In the genomic region with DNA sequence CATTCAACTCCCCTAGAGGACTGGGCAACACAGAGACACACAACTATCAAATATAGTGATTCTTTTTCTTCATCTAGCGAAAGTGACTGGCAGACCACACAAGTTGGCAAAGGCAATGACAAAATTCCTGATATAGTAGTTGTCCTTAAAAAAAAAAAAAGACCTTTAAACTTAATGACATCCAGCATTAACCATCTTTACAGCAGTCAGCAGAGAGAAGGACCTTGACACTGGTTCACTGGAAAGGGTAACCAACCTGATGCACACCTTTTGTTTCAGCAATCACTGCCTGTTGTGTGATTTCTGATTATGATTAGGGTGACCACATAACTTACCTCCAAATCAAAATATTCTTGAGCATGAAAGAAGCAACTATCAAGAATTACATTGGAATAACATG, we compare ENCODE assay signal across 16 cellular contexts. TPM values are rescaled to one million over a fixed set of nuclear protein-coding genes. Genes with fewer than 3 reads are reported as not detected.
DNase-seq lines count a peak whose midpoint lies in the region; ATAC-seq and TF ChIP-seq lines count a peak whose summit lies in the region.
"Had no signal": no experiment of that assay in that cellular context is flagged by ENCODE, and none has a peak within 500 bp of the region (broad histone marks: within the 10 kb centered on the region; RNA-seq: fewer than 3 reads in every experiment).

No MANE protein-coding gene starts in this region.

- H3K4me2 ChIP-seq in IMR-90 (ENCODE audit: low read depth, low read length): no peak overlapping the region

- no peak overlapping the region for H3K27ac ChIP-seq in IMR-90 (ENCODE audit: insufficient read depth, low read length)
- H3K27ac ChIP-seq in transverse colon: peak overlapping the region; percentile 91 to 98 (median 96)
- H3K27ac ChIP-seq: lower lobe of right lung, WERI-Rb-1 had no signal

- peak overlapping the region; percentile 19; the same call in 1 of the 2 replicates for H2BK120ac ChIP-seq in IMR-90 (ENCODE audit: low read depth, low read length)

- H3K9me1 ChIP-seq in IMR-90 (ENCODE audit: insufficient read depth, low read length): peaks cover 12% of the 10 kb centered on the region

- intact Hi-C loops in IMR-90 (cut with micrococcal nuclease): no loop called here
- intact Hi-C loops in transverse colon (cut with DNase I; ENCODE audit: low total_unique reads): loop anchor here (5.0 kb wide), 1 partner anchor 65 kb away; no protein-coding TSS in a partner anchor

- peaks cover 2% of the 10 kb centered on the region for H3K36me3 Mint-ChIP-seq in neural crest cell (ENCODE audit: low read depth)
- H3K36me3 Mint-ChIP-seq in natural killer cell treated with Interleukin-12 subunit alpha and Interleukin-12 subunit beta and Interleukin-15 and Interleukin-18, amount 100 ng/mL, for 72 hours: no peaks in the 10 kb centered on the region
- no peaks in the 10 kb centered on the region for H3K36me3 Mint-ChIP-seq in activated T-helper 17 cell treated with anti-CD3 and anti-CD28 coated beads, Interleukin-2, amount 50 U/mL, for 72 hours (ENCODE audit: low read depth)
- H3K36me3 Mint-ChIP-seq: CD14-positive monocyte had no signal

- peaks cover 14% of the 10 kb centered on the region; the same call in 1 of the 2 replicates for H4K20me1 ChIP-seq in IMR-90 (ENCODE audit: insufficient read depth, low read length)

- no peak overlapping the region for H3K18ac ChIP-seq in IMR-90 (ENCODE audit: low read depth, low read length)

- H2AK9ac ChIP-seq in IMR-90 (replicated peaks; ENCODE audit: low read depth, low read length, poor library complexity): no peak overlapping the region

- no peak for TF ChIP-seq POLR2A in IMR-90 (IDR thresholded peaks at IDR 0.05; ENCODE audit: low read depth, low read length)
- no peak for TF ChIP-seq POLR2A in transverse colon (IDR thresholded peaks at IDR 0.05)

- no peak overlapping the region for H4K91ac ChIP-seq in IMR-90 (ENCODE audit: insufficient read depth, low read depth, low read length)

- no peak for ATAC-seq in IMR-90 (ENCODE audit: low read depth)
- ATAC-seq in natural killer cell treated with Interleukin-12 subunit alpha and Interleukin-12 subunit beta and Interleukin-15 and Interleukin-18, amount 100 ng/mL, for 72 hours: no peak
- no peak for ATAC-seq in activated T-helper 17 cell treated with anti-CD3 and anti-CD28 coated beads, Interleukin-2, amount 50 U/mL, for 72 hours (replicated peaks)
- ATAC-seq: activated CD8-positive, alpha-beta T cell treated with anti-CD3 and anti-CD28 coated beads for 36 hours; activated T-cell treated with anti-CD3 and anti-CD28 coated beads, Interleukin-2, amount 50 U/mL, for 72 hours had no signal

- CTCF ChIA-PET in IMR-90 (lab: Yijun Ruan, JAX): no interaction called here

- H3K14ac ChIP-seq in IMR-90 (replicated peaks; ENCODE audit: low read depth, low read length): no peak overlapping the region

- H3K4me3 ChIP-seq in IMR-90 (ENCODE audit: insufficient read depth, low read depth, low read length) (no peak overlapping the region), endocrine pancreas (ENCODE audit: control insufficient read depth, insufficient read depth, low read length) (peak overlapping the region; percentile 65), transverse colon (peak overlapping the region in 1 of 4 donors; percentile 73)
- H3K4me3 ChIP-seq: lower lobe of right lung had no signal

- H3K79me1 ChIP-seq in IMR-90 (ENCODE audit: low read depth in 1 of 2, low read length in 2 of 2): peaks cover 17 to 26% of the 10 kb centered on the region in 2 experiments

- peaks cover 30% of the 10 kb centered on the region for H3K4me1 Mint-ChIP-seq in neural crest cell
- H3K4me1 Mint-ChIP-seq in natural killer cell treated with Interleukin-12 subunit alpha and Interleukin-12 subunit beta and Interleukin-15 and Interleukin-18, amount 100 ng/mL, for 72 hours (ENCODE audit: low read depth in 2 of 2): peaks cover 10% of the 10 kb centered on the region in 2 donors
- H3K4me1 Mint-ChIP-seq in activated T-helper 17 cell treated with anti-CD3 and anti-CD28 coated beads, Interleukin-2, amount 50 U/mL, for 72 hours: peaks cover 4% of the 10 kb centered on the region

- POLR2A ChIA-PET in IMR-90 (lab: Charles Lee; ENCODE audit: unreplicated experiment): no interaction called here

- TF ChIP-seq EP300 in transverse colon (IDR thresholded peaks at IDR 0.05; ENCODE audit: low read depth): no peak

- 0 out of 2 replicates have a peak overlapping the region, but pooled peaks have one; percentile 4 for H3K56ac ChIP-seq in IMR-90 (ENCODE audit: extremely low read depth, insufficient read depth, low read length)

- no peak overlapping the region for H3K4ac ChIP-seq in IMR-90 (ENCODE audit: low read depth, low read length)

- H3K27me3 ChIP-seq in IMR-90 (ENCODE audit: control insufficient read depth, insufficient read depth, low read length) (no peaks in the 10 kb centered on the region), endocrine pancreas (ENCODE audit: control insufficient read depth, insufficient read depth, low read length) (no peaks in the 10 kb centered on the region), transverse colon (no peaks in the 10 kb centered on the region)

- no peak overlapping the region for H2BK5ac ChIP-seq in IMR-90 (ENCODE audit: low read depth, low read length, poor library complexity, severe bottlenecking)

- H3K9me3 Mint-ChIP-seq in neural crest cell: no peaks in the 10 kb centered on the region
- H3K9me3 Mint-ChIP-seq in natural killer cell treated with Interleukin-12 subunit alpha and Interleukin-12 subunit beta and Interleukin-15 and Interleukin-18, amount 100 ng/mL, for 72 hours: no peaks in the 10 kb centered on the region
- H3K9me3 Mint-ChIP-seq in activated T-helper 17 cell treated with anti-CD3 and anti-CD28 coated beads, Interleukin-2, amount 50 U/mL, for 72 hours: no peaks in the 10 kb centered on the region
- H3K9me3 Mint-ChIP-seq: activated CD8-positive, alpha-beta T cell treated with anti-CD3 and anti-CD28 coated beads for 36 hours; activated T-cell treated with anti-CD3 and anti-CD28 coated beads, Interleukin-2, amount 50 U/mL, for 72 hours; nephron progenitor cell had no signal

- peak overlapping the region; percentile 47; the same call in 1 of the 2 replicates for H3K23ac ChIP-seq in IMR-90 (ENCODE audit: low read depth, low read length)

- peak overlapping the region; percentile 52 for H2AFZ ChIP-seq in IMR-90 (replicated peaks; ENCODE audit: low read length, poor library complexity)

- no peak overlapping the region for H3K9ac ChIP-seq in IMR-90 (ENCODE audit: low read depth, low read length)
- H3K9ac ChIP-seq in endocrine pancreas (ENCODE audit: control insufficient read depth, insufficient read depth, low read length): peak overlapping the region; percentile 24

- H2AK5ac ChIP-seq in IMR-90 (ENCODE audit: low read depth, low read length): no peak overlapping the region

- peaks cover 5% of the 10 kb centered on the region for H3K27me3 Mint-ChIP-seq in neural crest cell (ENCODE audit: low read depth)
- H3K27me3 Mint-ChIP-seq in natural killer cell treated with Interleukin-12 subunit alpha and Interleukin-12 subunit beta and Interleukin-15 and Interleukin-18, amount 100 ng/mL, for 72 hours: peaks cover 29 to 40% of the 10 kb centered on the region in 2 donors
- H3K27me3 Mint-ChIP-seq in activated T-helper 17 cell treated with anti-CD3 and anti-CD28 coated beads, Interleukin-2, amount 50 U/mL, for 72 hours: peaks cover 45% of the 10 kb centered on the region

- 0 out of 3 replicates have a peak overlapping the region, but pooled peaks have one; percentile 62 for H2BK15ac ChIP-seq in IMR-90 (ENCODE audit: low read depth, low read length)

- in situ Hi-C loops in IMR-90 (cut with MboI; ENCODE audit: low sequenced_read_pairs) (no loop called here), transverse colon (cut with MboI; ENCODE audit: low pct_ligation_motif_present in 1 of 4, low pct_unique_long_range_greater_than_20kb in 1 of 4, low sequenced_read_pairs in 3 of 4) (no loop called here)

- H3K4me1 ChIP-seq in IMR-90 (ENCODE audit: control insufficient read depth, insufficient read depth, low read length) (peaks cover 5% of the 10 kb centered on the region), endocrine pancreas (ENCODE audit: control insufficient read depth, insufficient read depth, low read length) (peaks cover 13% of the 10 kb centered on the region), transverse colon (peaks cover 5 to 57% (median 29%) of the 10 kb centered on the region in 4 donors)

- no peak overlapping the region for H4K5ac ChIP-seq in IMR-90 (ENCODE audit: low read depth, low read length)

- DNase-seq in IMR-90 (no peak), neural crest cell (ENCODE audit: low read depth, low spot score) (no peak), transverse colon (no peak), NCI-H524 treated with DMSO at 0.1 percent for 48 hours (lab: John Stamatoyannopoulos, UW) (no peak), NCI-H510A (lab: John Stamatoyannopoulos, UW) (no peak)
- DNase-seq in natural killer cell treated with Interleukin-12 subunit alpha and Interleukin-12 subunit beta and Interleukin-15 and Interleukin-18, amount 100 ng/mL, for 72 hours (ENCODE audit: low spot score): no peak
- DNase-seq: activated CD8-positive, alpha-beta T cell treated with anti-CD3 and anti-CD28 coated beads for 36 hours; activated T-cell treated with anti-CD3 and anti-CD28 coated beads, Interleukin-2, amount 50 U/mL, for 72 hours; lower lobe of right lung; NCI-H187 treated with DMSO at 0.1 percent for 48 hours; stimulated activated CD4-positive, alpha-beta T cell treated with anti-CD3 and anti-CD28 coated beads, Interleukin-4, amount 100 ng/mL, for 1 hour; WERI-Rb-1 had no signal

- no peak overlapping the region for H2BK20ac ChIP-seq in IMR-90 (ENCODE audit: low read depth, low read length)

- 0 out of 4 replicates have a peak overlapping the region, but pooled peaks of 1 of the 2 experiments have one; percentile 31 for H4K8ac ChIP-seq in IMR-90 (ENCODE audit: low read depth in 2 of 2, low read length in 2 of 2)

- TF ChIP-seq RAD21 in IMR-90 (IDR thresholded peaks at IDR 0.05; ENCODE audit: low read length): no peak

- H3K27ac Mint-ChIP-seq in neural crest cell (ENCODE audit: unreplicated experiment): no peak overlapping the region
- H3K27ac Mint-ChIP-seq in natural killer cell treated with Interleukin-12 subunit alpha and Interleukin-12 subunit beta and Interleukin-15 and Interleukin-18, amount 100 ng/mL, for 72 hours: no peak overlapping the region
- H3K27ac Mint-ChIP-seq in activated T-helper 17 cell treated with anti-CD3 and anti-CD28 coated beads, Interleukin-2, amount 50 U/mL, for 72 hours: no peak overlapping the region
- H3K27ac Mint-ChIP-seq: activated CD8-positive, alpha-beta T cell treated with anti-CD3 and anti-CD28 coated beads for 36 hours had no signal

- no peaks in the 10 kb centered on the region; the same call in 1 of the 2 replicates for H3K36me3 ChIP-seq in IMR-90 (ENCODE audit: control insufficient read depth, insufficient read depth, low read length)
- H3K36me3 ChIP-seq in endocrine pancreas (ENCODE audit: control insufficient read depth, insufficient read depth, low read length): no peaks in the 10 kb centered on the region
- no peaks in the 10 kb centered on the region for H3K36me3 ChIP-seq in transverse colon
- H3K36me3 ChIP-seq: lower lobe of right lung, WERI-Rb-1 had no signal

- no peaks in the 10 kb centered on the region for H3K9me3 ChIP-seq in IMR-90 (ENCODE audit: control insufficient read depth, insufficient read depth, low read length)
- no peaks in the 10 kb centered on the region for H3K9me3 ChIP-seq in endocrine pancreas (ENCODE audit: control insufficient read depth, low read length)
- no peaks in the 10 kb centered on the region for H3K9me3 ChIP-seq in transverse colon
- H3K9me3 ChIP-seq: lower lobe of right lung had no signal

- no peak for TF ChIP-seq CTCF in IMR-90 (conservative IDR thresholded peaks at IDR 0.05; ENCODE audit: low read depth, low read length)
- no peak for TF ChIP-seq CTCF in neural crest cell (conservative IDR thresholded peaks at IDR 0.05)
- no peak for TF ChIP-seq CTCF in transverse colon (IDR thresholded peaks at IDR 0.05)

- H3K4me3 Mint-ChIP-seq in neural crest cell: peak overlapping the region; percentile 82
- no peak overlapping the region for H3K4me3 Mint-ChIP-seq in natural killer cell treated with Interleukin-12 subunit alpha and Interleukin-12 subunit beta and Interleukin-15 and Interleukin-18, amount 100 ng/mL, for 72 hours
- H3K4me3 Mint-ChIP-seq in activated T-helper 17 cell treated with anti-CD3 and anti-CD28 coated beads, Interleukin-2, amount 50 U/mL, for 72 hours: no peak overlapping the region
- H3K4me3 Mint-ChIP-seq: activated CD8-positive, alpha-beta T cell treated with anti-CD3 and anti-CD28 coated beads for 36 hours had no signal

- dilution Hi-C loops in IMR-90 (cut with HindIII; ENCODE audit: low sequenced_read_pairs, unreplicated experiment): no loop called here

- WGBS in IMR-90 (ENCODE audit: extremely low coverage in 2 of 2, insufficient read length in 1 of 2), 2 experiments: no CpG with 5 or more reads among the region's 1 CpG
- 73% methylated on average over 1 of the region's 1 CpG; no CpG with 5 or more reads in 1 of the 2 donors for WGBS in transverse colon (ENCODE audit: low coverage in 1 of 2), 2 donors

- BruUV-seq in IMR-90 (replicated peaks; lab: Mats Ljungman, UMichigan): no TSS peak

RNA-seq across cellular contexts. Expression of a gene that starts 1.7 kb away (rescaled TPM):
- total RNA-seq in IMR-90 (2012; rRNA removed): 15.0 and 15.8 TPM in 2 replicates
- 6.2 and 6.7 TPM in 2 replicates for polyA plus RNA-seq in IMR-90 (2012; rRNA removed)
- 2.9 and 3.3 TPM in 2 replicates for polyA plus RNA-seq in IMR-90 (2012; cell fraction: cytosol; rRNA removed)
- polyA plus RNA-seq in IMR-90 (2012; cell fraction: nucleus; rRNA removed; ENCODE audit: low replicate concordance): 2.8 and 6.6 TPM in 2 replicates
- 11.7 and 11.8 TPM in 2 replicates for total RNA-seq in neural crest cell
- total RNA-seq in transverse colon: 10 to 100 TPM in 3 of 4 donors, 1 to 10 TPM in 1; 4.0 to 27.3 (median 16.9) TPM
- under 1 TPM in 1 of 2 donors, not detected in 1; 0.20 TPM for total RNA-seq in natural killer cell treated with Interleukin-12 subunit alpha and Interleukin-12 subunit beta and Interleukin-15 and Interleukin-18, amount 100 ng/mL, for 72 hours
- total RNA-seq in activated T-helper 17 cell treated with anti-CD3 and anti-CD28 coated beads, Interleukin-2, amount 50 U/mL, for 72 hours: 1 to 10 TPM in 1 of 2 donors, not detected in 1; 1.5 TPM
- polyA plus RNA-seq: CD14-positive monocyte had no signal
